In the genomic region with DNA sequence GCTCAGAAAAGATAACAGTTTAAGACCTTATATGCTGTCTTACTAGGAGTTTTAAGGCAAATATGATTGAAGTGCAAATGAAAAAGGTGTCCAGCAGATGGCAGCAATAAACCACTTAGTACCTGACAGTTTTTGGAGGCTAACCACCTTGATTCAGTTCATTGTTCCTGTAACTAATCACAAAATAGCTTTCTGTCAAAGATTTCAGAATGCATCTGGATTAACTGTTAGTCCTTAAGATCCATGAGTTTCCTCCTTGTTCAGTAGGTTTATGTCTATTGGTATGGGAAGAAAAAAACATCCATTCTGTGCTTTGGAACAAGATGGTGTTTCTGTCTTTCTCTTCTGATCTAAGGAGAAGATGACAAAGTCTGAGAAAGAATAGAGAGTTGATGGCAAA, we compare ENCODE assay signal across 8 cellular contexts. TPM values are rescaled to one million over a fixed set of nuclear protein-coding genes. Genes with fewer than 3 reads are reported as not detected.
DNase-seq lines count a peak whose midpoint lies in the region; ATAC-seq, FAIRE-seq and TF ChIP-seq lines count a peak whose summit lies in the region.

No MANE protein-coding gene starts in this region.

- no peak overlapping the region for H2AFZ ChIP-seq in K562 (ENCODE audit: low read depth, low read length)

- intact Hi-C loops in K562 (cut with micrococcal nuclease), result loop anchor here (1.0 to 10.0 kb wide), 3 partner anchors 111 to 340 kb away; no protein-coding TSS in a partner anchor

- CTCF ChIA-PET in K562 (lab: Yijun Ruan, JAX; ENCODE audit: low intra/inter-chr PET ratio), result interaction anchor here (0.7 to 5.4 kb wide), 5 partner anchors 55 to 163 kb away, joined by 3 to 58 read pairs (median 4); no protein-coding TSS in a partner anchor

- H3K4me3 ChIP-seq in GM06990 (replicated peaks; ENCODE audit: low read depth, low read length), result no peak overlapping the region
- H3K4me3 ChIP-seq in NT2/D1 (ENCODE audit: insufficient read length, low read depth), result no peak overlapping the region
- no peak overlapping the region for H3K4me3 ChIP-seq in K562
- no peak overlapping the region for H3K4me3 ChIP-seq in kidney epithelial cell (ENCODE audit: low read depth, low read length)

- peak; percentile 93 for FAIRE-seq in K562 (lab: Jason Lieb, UNC)

- no peak for TF ChIP-seq EP300 in K562 (IDR thresholded peaks at IDR 0.05; ENCODE audit: low read length)

- H3K27me3 ChIP-seq in GM06990 (replicated peaks; ENCODE audit: control insufficient read depth, insufficient read depth, low read length), result no peaks in the 10 kb centered on the region
- H3K27me3 ChIP-seq in NT2/D1 (ENCODE audit: insufficient read depth, insufficient read length), result no peaks in the 10 kb centered on the region
- H3K27me3 ChIP-seq in K562 (ENCODE audit: control insufficient read depth in 2 of 2, insufficient read depth in 2 of 2, low read length in 2 of 2), result no peaks in the 10 kb centered on the region
- H3K27me3 ChIP-seq in kidney epithelial cell (ENCODE audit: control insufficient read depth, insufficient read depth, low read length), result no peaks in the 10 kb centered on the region

- no TSS peak for BruUV-seq in K562 (replicated peaks; lab: Mats Ljungman, UMichigan)

- TF ChIP-seq CTCF in GM06990 (IDR thresholded peaks at IDR 0.05; ENCODE audit: insufficient read depth, low read length, poor library complexity, severe bottlenecking) (peak; percentile 51), K562 (IDR thresholded peaks at IDR 0.05 in 2 of 3, conservative IDR thresholded peaks at IDR 0.05 in 1 of 3; ENCODE audit: insufficient read depth in 2 of 3, low read depth in 1 of 3, low read length in 3 of 3) (peak; percentile 59 to 91 (median 70)), kidney epithelial cell (IDR thresholded peaks at IDR 0.05; ENCODE audit: insufficient read depth, low read length, poor library complexity, severe bottlenecking) (peak; percentile 59)

- no peaks in the 10 kb centered on the region for H4K20me1 ChIP-seq in K562 (replicated peaks; ENCODE audit: control insufficient read depth, insufficient read depth, low read length)

- H3K9me1 ChIP-seq in K562 (ENCODE audit: control insufficient read depth, insufficient read depth, low read length), result no peaks in the 10 kb centered on the region

- H3K9me3 ChIP-seq in NT2/D1 (ENCODE audit: insufficient read depth, low read length) (no peaks in the 10 kb centered on the region), K562 (replicated peaks; ENCODE audit: control insufficient read depth, insufficient read depth, low read depth, low read length) (no peaks in the 10 kb centered on the region)

- H3K4me1 ChIP-seq in NT2/D1 (ENCODE audit: insufficient read depth, insufficient read length) (no peaks in the 10 kb centered on the region), K562 (replicated peaks in 1 of 2; ENCODE audit: control insufficient read depth in 2 of 2, insufficient read depth in 2 of 2, low read length in 2 of 2) (no peaks in the 10 kb centered on the region)

- POLR2A ChIA-PET in K562 (lab: Yijun Ruan, JAX), result no interaction called here

- in situ Hi-C loops in K562 (cut with MboI), result no loop called here

- no peak overlapping the region for H3K9ac ChIP-seq in NT2/D1 (ENCODE audit: insufficient read length, low read depth)
- no peak overlapping the region for H3K9ac ChIP-seq in K562 (ENCODE audit: insufficient read depth in 1 of 2, low read depth in 2 of 2, low read length in 2 of 2)

- TF ChIP-seq RAD21 in K562 (CRISPR knock-in tag; conservative IDR thresholded peaks at IDR 0.05 in 1 of 2, IDR thresholded peaks at IDR 0.05 in 1 of 2), result peak; percentile 96

- H3K27ac ChIP-seq in K562 (ENCODE audit: extremely low read depth, low read depth, low read length), result no peak overlapping the region

- H3K36me3 ChIP-seq in GM06990 (ENCODE audit: control insufficient read depth, insufficient read depth, low read length) (no peaks in the 10 kb centered on the region), NT2/D1 (ENCODE audit: insufficient read depth, insufficient read length, low read length) (peaks cover 19% of the 10 kb centered on the region), K562 (ENCODE audit: control insufficient read depth, insufficient read depth, low read length) (peaks cover 10% of the 10 kb centered on the region; the same call in 2 of the 3 replicates), kidney epithelial cell (ENCODE audit: control insufficient read depth, insufficient read depth, low read length) (no peaks in the 10 kb centered on the region)

- DNase-seq in AML-193 (lab: John Stamatoyannopoulos, UW) (peak; percentile 53 to 55), GM06990 (ENCODE audit: extremely low read depth, insufficient read length) (peak; percentile 31), NT2/D1 (ENCODE audit: low read depth, low spot score) (peak; percentile 23), K562 (ENCODE audit: extremely low read depth in 1 of 4, low spot score in 3 of 4) (peak; percentile 30 to 78 (median 37)), kidney epithelial cell (ENCODE audit: low read depth) (no peak), stromal cell of bone marrow (ENCODE audit: low read depth) (peak; percentile 36), GOT3 (lab: John Stamatoyannopoulos, UW) (no peak)

- H3K79me2 ChIP-seq in K562 (ENCODE audit: control insufficient read depth, insufficient read depth, low read length), result no peaks in the 10 kb centered on the region

- H3K4me2 ChIP-seq in K562 (ENCODE audit: insufficient read depth, low read length), result no peak overlapping the region

- ATAC-seq in HG03159 (IDR thresholded peaks at IDR 0.05; ENCODE audit: unreplicated experiment), result peak; percentile 88
- peak; percentile 85 for ATAC-seq in K562

- TF ChIP-seq POLR2A in K562 (conservative IDR thresholded peaks at IDR 0.05), result no peak

TF ChIP-seq in K562, 482 proteins besides CTCF, POLR2A, EP300 and RAD21 (continues in another document):
- TF ChIP-seq ZBTB1 (CRISPR knock-in tag; IDR thresholded peaks at IDR 0.05; ENCODE audit: borderline replicate concordance, low read depth) (no peak), MAFK (IDR thresholded peaks at IDR 0.05; ENCODE audit: low read length) (0 out of 2 replicates have a peak, but pooled peaks have one; percentile 26), MAZ (CRISPR knock-in tag; conservative IDR thresholded peaks at IDR 0.05 in 1 of 2, IDR thresholded peaks at IDR 0.05 in 1 of 2) (0 out of 4 replicates have a peak, but pooled peaks of 1 of the 2 experiments have one; percentile 17), YBX1 (IDR thresholded peaks at IDR 0.05) (no peak), ZNF445 (CRISPR knock-in tag; IDR thresholded peaks at IDR 0.05; ENCODE audit: low read depth) (no peak), ARID2 (IDR thresholded peaks at IDR 0.05) (peak; percentile 4; the same call in 1 of the 2 replicates), CBFA2T2 (conservative IDR thresholded peaks at IDR 0.05) (no peak), MEIS2 (IDR thresholded peaks at IDR 0.05; ENCODE audit: partially characterized antibody) (peak; percentile 27)
- TF ChIP-seq, protein P1, sequence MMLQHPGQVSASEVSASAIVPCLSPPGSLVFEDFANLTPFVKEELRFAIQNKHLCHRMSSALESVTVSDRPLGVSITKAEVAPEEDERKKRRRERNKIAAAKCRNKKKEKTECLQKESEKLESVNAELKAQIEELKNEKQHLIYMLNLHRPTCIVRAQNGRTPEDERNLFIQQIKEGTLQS (IDR thresholded peaks at IDR 0.05), result no peak
- TF ChIP-seq, protein P1 (CRISPR knock-in tag; conservative IDR thresholded peaks at IDR 0.05), result no peak
- TF ChIP-seq, protein P2, sequence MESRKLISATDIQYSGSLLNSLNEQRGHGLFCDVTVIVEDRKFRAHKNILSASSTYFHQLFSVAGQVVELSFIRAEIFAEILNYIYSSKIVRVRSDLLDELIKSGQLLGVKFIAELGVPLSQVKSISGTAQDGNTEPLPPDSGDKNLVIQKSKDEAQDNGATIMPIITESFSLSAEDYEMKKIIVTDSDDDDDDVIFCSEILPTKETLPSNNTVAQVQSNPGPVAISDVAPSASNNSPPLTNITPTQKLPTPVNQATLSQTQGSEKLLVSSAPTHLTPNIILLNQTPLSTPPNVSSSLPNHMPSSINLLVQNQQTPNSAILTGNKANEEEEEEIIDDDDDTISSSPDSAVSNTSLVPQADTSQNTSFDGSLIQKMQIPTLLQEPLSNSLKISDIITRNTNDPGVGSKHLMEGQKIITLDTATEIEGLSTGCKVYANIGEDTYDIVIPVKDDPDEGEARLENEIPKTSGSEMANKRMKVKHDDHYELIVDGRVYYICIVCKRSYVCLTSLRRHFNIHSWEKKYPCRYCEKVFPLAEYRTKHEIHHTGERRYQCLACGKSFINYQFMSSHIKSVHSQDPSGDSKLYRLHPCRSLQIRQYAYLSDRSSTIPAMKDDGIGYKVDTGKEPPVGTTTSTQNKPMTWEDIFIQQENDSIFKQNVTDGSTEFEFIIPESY (CRISPR knock-in tag; IDR thresholded peaks at IDR 0.05), result no peak

RNA-seq across cellular contexts. Expression of a gene that starts 46.6 kb away (rescaled TPM):
- total RNA-seq in K562 (2011; cell fraction: chromatin; rRNA removed; ENCODE audit: low replicate concordance), result 14.7 and 55.1 TPM in 2 replicates
- 6.0 and 8.9 TPM in 2 replicates for total RNA-seq in K562 (2011; cell fraction: nucleolus; rRNA removed)
- total RNA-seq in K562 (2011; cell fraction: nucleoplasm; rRNA removed), result 11.3 and 12.2 TPM in 2 replicates
- total RNA-seq in K562 (2014; rRNA removed) (5.6 and 6.7 TPM in 2 replicates), K562 (2014; rRNA removed; fragmentation: Illumina TruSeq; extraction: Trizol) (12.0 and 13.9 TPM in 2 replicates), K562 (2015; rRNA removed; fragmentation: Illumina TruSeq; extraction: Trizol) (11.6 and 13.1 TPM in 2 replicates), K562 (2021) (14.1 and 15.1 TPM in 2 replicates), kidney epithelial cell (28.0 and 28.6 TPM in 2 replicates)
- polyA plus RNA-seq in K562 (2011; rRNA removed) (14.8 and 16.7 TPM in 2 replicates), K562 (2014; fragmentation: Illumina TruSeq; extraction: Trizol) (7.0 and 9.7 TPM in 2 replicates), K562 (2014; fragmentation: Nextera tagmentation; extraction: Ambion mirVana) (1 to 10 TPM; 2.7 to 2.9 TPM), K562 (2014; rRNA removed) (3.1 and 4.0 TPM in 2 replicates)
- 3.2 and 6.6 TPM in 2 replicates for polyA plus RNA-seq in K562 (2011; cell fraction: cytosol; rRNA removed)
- 4.8 and 9.8 TPM in 2 replicates for polyA plus RNA-seq in K562 (2011; cell fraction: nucleus; rRNA removed)
- polyA plus RNA-seq in K562 (2012), result 5.9 and 7.7 TPM in 2 replicates
- polyA minus RNA-seq in K562 (2011; rRNA and poly(A)+ RNA removed), result 31.4 and 46.2 TPM in 2 replicates
- polyA minus RNA-seq in K562 (2011; cell fraction: cytosol; rRNA and poly(A)+ RNA removed), result 10.7 and 26.6 TPM in 2 replicates
- polyA minus RNA-seq in K562 (2011; cell fraction: nucleus; rRNA and poly(A)+ RNA removed), result 18.3 and 50.9 TPM in 2 replicates

Comparison
In these comparisons a context has a peak if more than half of its experiments do, and no peak if none do; other contexts are left out.
1. DNase-seq: peak in AML-193 (2 of 2), GM06990 (single experiment), NT2/D1 (single experiment), K562 (4 of 4) and stromal cell of bone marrow (single experiment); none in kidney epithelial cell (single experiment) and GOT3 (single experiment).
2. Peak in every context shown above with its lines, with median percentiles within 50 percentile points of each other: CTCF ChIP-seq.